8 cellular contexts compared by ENCODE assay signal in genomic region chr14:20683896-20684661, GRCh38. TPM values are rescaled to one million over a fixed set of nuclear protein-coding genes. Genes with fewer than 3 reads are reported as not detected.
DNase-seq lines count a peak whose midpoint lies in the region; ATAC-seq and TF ChIP-seq lines count a peak whose summit lies in the region.

Gene RNASE4, plus strand, starts transcription at chr14:20684560. Its CDS starts 14,812 bp downstream, at chr14:20699372.

- no peaks in the 10 kb centered on the region for H3K27me3 Mint-ChIP-seq in mesothelial cell of epicardium (ENCODE audit: low read depth)

- H3K9me3 Mint-ChIP-seq in mesothelial cell of epicardium = no peaks in the 10 kb centered on the region

- H3K27ac Mint-ChIP-seq in mesothelial cell of epicardium = peak within 1 kb of the TSS; percentile 78

- peak; percentile 46 for DNase-seq in NCI-H146 (lab: John Stamatoyannopoulos, UW)
- DNase-seq in NCI-H146 treated with DMSO at 0.1 percent for 48 hours (lab: John Stamatoyannopoulos, UW; ENCODE audit: unreplicated experiment) = no peak
- peak; percentile 57 to 62 for DNase-seq in NOMO-1 (lab: John Stamatoyannopoulos, UW; ENCODE audit: unreplicated experiment in 2 of 2)
- peak; percentile 65 for DNase-seq in activated CD8-positive, alpha-beta memory T cell treated with anti-CD3 and anti-CD28 coated beads, Interleukin-2, amount 50 U/mL, for 24 hours (ENCODE audit: extremely low read depth)
- peak; percentile 43 to 88 for DNase-seq in mesothelial cell of epicardium (ENCODE audit: low spot score in 2 of 2, unreplicated experiment in 2 of 2)
- peak; percentile 76 for DNase-seq in stimulated activated CD8-positive, alpha-beta memory T cell treated with anti-CD3 and anti-CD28 coated beads, Interleukin-15, amount 100 ng/mL, for 1 hour (ENCODE audit: low read depth)

- peak; percentile 19 for ATAC-seq in HG03039 (IDR thresholded peaks at IDR 0.05; ENCODE audit: unreplicated experiment)

- no peak for TF ChIP-seq CTCF in mesothelial cell of epicardium (IDR thresholded peaks at IDR 0.05; ENCODE audit: unreplicated experiment)

- peaks cover 22% of the 10 kb centered on the region for H3K4me1 Mint-ChIP-seq in mesothelial cell of epicardium

- H3K4me3 Mint-ChIP-seq in mesothelial cell of epicardium = no peak within 1 kb of the TSS

- in situ Hi-C loops in endometrial microvascular endothelial cells (cut with HindIII; ENCODE audit: inconsistent ontology term, low pct_unique_long_range_greater_than_20kb, low sequenced_read_pairs) = no loop called here

- H3K36me3 Mint-ChIP-seq in mesothelial cell of epicardium = no peaks in the 10 kb centered on the region

RNA-seq across cellular contexts. Expression of gene RNASE4, which starts in this region (rescaled TPM):
- total RNA-seq in endometrial microvascular endothelial cells (ENCODE audit: inconsistent ontology term) = 15.5 TPM
- total RNA-seq in mesothelial cell of epicardium = 4.6 to 6.2 TPM (median 5.3 TPM) in 3 replicates
